ENCODE assay signal across 3 cellular contexts in the genomic region with DNA sequence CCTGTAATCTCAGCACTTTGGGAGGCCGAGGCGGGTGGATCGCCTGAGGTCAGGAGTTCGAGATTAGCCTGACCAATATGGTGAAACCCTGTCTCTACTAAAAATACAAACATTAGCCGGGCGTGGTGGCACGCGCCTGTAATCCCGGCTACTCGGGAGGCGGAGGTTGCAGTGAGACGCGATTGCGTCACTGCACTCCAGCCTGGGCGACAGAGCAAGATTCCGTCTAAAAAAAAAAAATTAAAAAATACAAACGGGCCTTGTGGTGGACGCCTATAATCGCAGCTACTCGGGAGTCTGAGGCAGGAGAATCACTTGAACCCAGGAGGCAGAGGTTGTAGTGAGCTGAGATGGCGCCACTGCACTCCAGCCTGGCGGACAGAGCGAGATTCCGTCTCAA. TPM values are rescaled to one million over a fixed set of nuclear protein-coding genes. Genes with fewer than 3 reads are reported as not detected.
"Had no signal": no experiment of that assay in that cellular context is flagged by ENCODE, and none has a peak within 500 bp of the region (broad histone marks: within the 10 kb centered on the region; RNA-seq: fewer than 3 reads in every experiment).

No MANE protein-coding gene starts in this region.

RNA-seq across cellular contexts. Expression of gene TRIM7, which starts 4.0 kb away (rescaled TPM):
- total RNA-seq: neural crest cell, progenitor cell of endocrine pancreas, smooth muscle cell had no signal
- polyA plus RNA-seq: smooth muscle cell had no signal
